Comparison of ENCODE assay signal across 16 cellular contexts in genomic region chr20:44356353-44356723, GRCh38. TPM values are rescaled to one million over a fixed set of nuclear protein-coding genes. Genes with fewer than 3 reads are reported as not detected.
DNase-seq lines count a peak whose midpoint lies in the region; ATAC-seq, FAIRE-seq and TF ChIP-seq lines count a peak whose summit lies in the region.
"Had no signal": no experiment of that assay in that cellular context is flagged by ENCODE, and none has a peak within 500 bp of the region (broad histone marks: within the 10 kb centered on the region; RNA-seq: fewer than 3 reads in every experiment).

No MANE protein-coding gene starts in this region.

- FAIRE-seq in A549 (lab: Jason Lieb, UNC) (no peak), HepG2 (lab: Jason Lieb, UNC) (no peak)
- FAIRE-seq: H1 had no signal

- H3K27ac ChIP-seq in A549: peak overlapping the region; percentile 83 to 89
- peak overlapping the region in 3 of 4 donors; percentile 84 to 92 (median 85) for H3K27ac ChIP-seq in Peyer's patch
- H3K27ac ChIP-seq in HepG2 (ENCODE audit: extremely low read length, insufficient read depth, low read length): peak overlapping the region; percentile 73
- no peak overlapping the region for H3K27ac ChIP-seq in neuronal stem cell (replicated peaks; ENCODE audit: low read length)
- H3K27ac ChIP-seq: C4-2B, KMS-11 had no signal

- no peak overlapping the region for H2AK5ac ChIP-seq in neuronal stem cell (ENCODE audit: low read depth, low read length)

- H2AFZ ChIP-seq in HepG2 (ENCODE audit: low read length) (no peak overlapping the region), neuronal stem cell (ENCODE audit: low read length) (peak overlapping the region; percentile 48)

- no peak overlapping the region for H3K27ac Mint-ChIP-seq in activated CD4-positive, alpha-beta T cell treated with anti-CD3 and anti-CD28 coated beads, Interleukin-2, amount 10 ng/mL, durations not matched to agents 7 days and 5 days

- H2BK15ac ChIP-seq in neuronal stem cell (ENCODE audit: low read length): no peak overlapping the region

- H3K36me3 ChIP-seq in Peyer's patch (no peaks in the 10 kb centered on the region), HepG2 (replicated peaks in 1 of 2; ENCODE audit: control insufficient read depth in 1 of 2, insufficient read depth in 2 of 2, low read length in 2 of 2) (peaks cover 2 to 5% of the 10 kb centered on the region in 2 experiments; a peak in 4 of 5 replicates), neuronal stem cell (replicated peaks in 1 of 2; ENCODE audit: control insufficient read depth in 2 of 2, insufficient read depth in 2 of 2, low read length in 2 of 2) (no peaks in the 10 kb centered on the region)

- BruUV-seq in HepG2 (replicated peaks; lab: Mats Ljungman, UMichigan): TSS peak; percentile 41

- peaks cover 28% of the 10 kb centered on the region for H3K4me1 ChIP-seq in A549
- peaks cover 0 to 17% (median 1%) of the 10 kb centered on the region in 4 donors for H3K4me1 ChIP-seq in Peyer's patch
- H3K4me1 ChIP-seq in HepG2 (ENCODE audit: insufficient read depth, low read length): peaks cover 70% of the 10 kb centered on the region
- H3K4me1 ChIP-seq in neuronal stem cell (ENCODE audit: control insufficient read depth in 2 of 2, insufficient read depth in 1 of 2, low read depth in 1 of 2, low read length in 2 of 2): peaks cover 2 to 13% of the 10 kb centered on the region in 2 donors

- 56% methylated on average over 14 of the region's 14 CpGs for WGBS in A549 (ENCODE audit: missing lambda C conversion rate)
- 8% methylated on average over 14 of the region's 14 CpGs for WGBS in HepG2 (ENCODE audit: low lambda C conversion rate)
- no CpG with 5 or more reads among the region's 14 CpGs for WGBS in neuronal stem cell (ENCODE audit: extremely low coverage in 2 of 2, insufficient read length in 2 of 2, insufficient replicate concordance in 1 of 2), 2 donors

- H3K27me3 ChIP-seq in Peyer's patch (no peaks in the 10 kb centered on the region), HepG2 (ENCODE audit: control insufficient read depth in 1 of 2, insufficient read depth in 2 of 2, low read length in 2 of 2) (no peaks in the 10 kb centered on the region; a peak in 1 of 5 replicates), neuronal stem cell (ENCODE audit: control insufficient read depth in 3 of 3, insufficient read depth in 3 of 3, low read depth in 1 of 3, low read length in 3 of 3) (peaks cover 0 to 23% (median 0%) of the 10 kb centered on the region in 3 experiments)

- H4K91ac ChIP-seq in neuronal stem cell (ENCODE audit: low read depth, low read length, poor library complexity): no peak overlapping the region

- H3K4ac ChIP-seq in neuronal stem cell (ENCODE audit: low read length): no peak overlapping the region

- POLR2A ChIA-PET in A549 (lab: Yijun Ruan, JAX): interaction anchor here (0.9 kb wide), 1 partner anchor 45 kb away, joined by 4 read pairs; the partner anchor contains the start of gene FITM2
- POLR2A ChIA-PET in HepG2 (lab: Yijun Ruan, JAX): interaction anchor here (0.8 to 4.1 kb wide), 15 partner anchors 9 to 139 kb away, joined by 3 to 38 read pairs (median 5); partner anchors contain the start of genes FITM2 and TTPAL
- POLR2A ChIA-PET in activated CD4-positive, alpha-beta T cell treated with anti-CD3 and anti-CD28 coated beads, Interleukin-2, amount 10 ng/mL, durations not matched to agents 7 days and 5 days (lab: Charles Lee): no interaction called here

- ATAC-seq in A549 (no peak), HepG2 (no peak), GM21723 (IDR thresholded peaks at IDR 0.05; ENCODE audit: unreplicated experiment) (no peak)

- H3K4me3 ChIP-seq in A549 (peak overlapping the region; percentile 65), Peyer's patch (peak overlapping the region in 3 of 4 donors; percentile 37 to 65 (median 53)), HepG2 (replicated peaks in 1 of 3; ENCODE audit: insufficient read depth in 1 of 3, low read depth in 2 of 3, low read length in 3 of 3) (peak overlapping the region; percentile 69 to 95 (median 92)), neuronal stem cell (ENCODE audit: low read length in 2 of 2) (no peak overlapping the region)

- no peak overlapping the region for H2BK5ac ChIP-seq in neuronal stem cell (ENCODE audit: low read length)

- DNase-seq in A549 (ENCODE audit: low read depth in 1 of 2, low spot score in 1 of 2) (no peak), Peyer's patch (no peak), HepG2 (ENCODE audit: low spot score) (no peak), neuronal stem cell (ENCODE audit: low spot score) (no peak), NCI-H345 (lab: John Stamatoyannopoulos, UW) (no peak)
- no peak for DNase-seq in activated CD4-positive, alpha-beta T cell treated with anti-CD3 and anti-CD28 coated beads, Interleukin-2, amount 50 U/mL, for 4 hours
- DNase-seq in activated CD4-positive, alpha-beta T cell treated with anti-CD3 and anti-CD28 coated beads, Interleukin-2, amount 10 ng/mL, durations not matched to agents 7 days and 5 days: no peak
- DNase-seq: NCI-H1092, NCI-H1694, NCI-H2107 had no signal

- H4K8ac ChIP-seq in neuronal stem cell (ENCODE audit: low read depth, low read length): no peak overlapping the region

- H3K9ac ChIP-seq in HepG2 (ENCODE audit: insufficient read depth, low read depth, low read length) (peak overlapping the region; percentile 85), neuronal stem cell (ENCODE audit: low read depth, low read length, poor library complexity) (no peak overlapping the region)
- H3K9ac ChIP-seq: KMS-11 had no signal

- no peaks in the 10 kb centered on the region for H4K20me1 ChIP-seq in HepG2 (ENCODE audit: insufficient read depth, low read length)

- TF ChIP-seq CTCF in A549 (IDR thresholded peaks at IDR 0.05) (no peak), Peyer's patch (IDR thresholded peaks at IDR 0.05) (no peak), HepG2 (CRISPR knock-in tag; IDR thresholded peaks at IDR 0.05) (no peak)

- peaks cover 56% of the 10 kb centered on the region for H3K79me2 ChIP-seq in HepG2 (ENCODE audit: insufficient read depth, low read length)

- in situ Hi-C loops in HepG2 (cut with HindIII; ENCODE audit: extremely low pct_ligation_motif_present, low pct_unique_long_range_greater_than_20kb): no loop called here

- H3K4me2 ChIP-seq in A549: peak overlapping the region; percentile 92
- peak overlapping the region; percentile 87 for H3K4me2 ChIP-seq in HepG2 (ENCODE audit: low read depth, low read length)
- H3K4me2 ChIP-seq in neuronal stem cell (ENCODE audit: insufficient read depth, low read length, poor library complexity, severe bottlenecking): no peak overlapping the region
- H3K4me2 ChIP-seq: KMS-11 had no signal

- TF ChIP-seq POLR2A in A549 (IDR thresholded peaks at IDR 0.05; ENCODE audit: low read length) (no peak), Peyer's patch (IDR thresholded peaks at IDR 0.05) (no peak), HepG2 (IDR thresholded peaks at IDR 0.05; ENCODE audit: insufficient read depth in 1 of 2, low read depth in 2 of 2, low read length in 2 of 2) (no peak)

- intact Hi-C loops in HepG2 (cut with micrococcal nuclease; ENCODE audit: unreplicated experiment): loop anchor here (5.0 kb wide), 2 partner anchors 36 to 44 kb away; partner anchors contain the start of gene FITM2

- peaks cover 6% of the 10 kb centered on the region for H3K27me3 Mint-ChIP-seq in activated CD4-positive, alpha-beta T cell treated with anti-CD3 and anti-CD28 coated beads, Interleukin-2, amount 10 ng/mL, durations not matched to agents 7 days and 5 days

- no peaks in the 10 kb centered on the region for H3K36me3 Mint-ChIP-seq in activated CD4-positive, alpha-beta T cell treated with anti-CD3 and anti-CD28 coated beads, Interleukin-2, amount 10 ng/mL, durations not matched to agents 7 days and 5 days (ENCODE audit: low read depth)

- H3K79me1 ChIP-seq in neuronal stem cell (ENCODE audit: low read depth, low read length): no peaks in the 10 kb centered on the region

- H3K23ac ChIP-seq in neuronal stem cell (ENCODE audit: low read depth, low read length, poor library complexity): peak overlapping the region; percentile 46

- no peaks in the 10 kb centered on the region for H3K9me3 Mint-ChIP-seq in activated CD4-positive, alpha-beta T cell treated with anti-CD3 and anti-CD28 coated beads, Interleukin-2, amount 10 ng/mL, durations not matched to agents 7 days and 5 days

- TF ChIP-seq EP300 in A549 (IDR thresholded peaks at IDR 0.05): no peak
- TF ChIP-seq EP300 in HepG2 (IDR thresholded peaks at IDR 0.05; ENCODE audit: low read depth in 2 of 2, low read length in 2 of 2): no peak
- TF ChIP-seq EP300 in HepG2 (CRISPR knock-in tag; IDR thresholded peaks at IDR 0.05; ENCODE audit: borderline replicate concordance): no peak

- H3K4me1 Mint-ChIP-seq in activated CD4-positive, alpha-beta T cell treated with anti-CD3 and anti-CD28 coated beads, Interleukin-2, amount 10 ng/mL, durations not matched to agents 7 days and 5 days: no peaks in the 10 kb centered on the region

- H3K9me3 ChIP-seq in A549 (no peaks in the 10 kb centered on the region), Peyer's patch (no peaks in the 10 kb centered on the region), HepG2 (ENCODE audit: low read length) (no peaks in the 10 kb centered on the region), neuronal stem cell (replicated peaks in 1 of 2; ENCODE audit: control insufficient read depth in 2 of 2, insufficient read depth in 1 of 2, low read depth in 1 of 2, low read length in 2 of 2) (no peaks in the 10 kb centered on the region)

- H3K18ac ChIP-seq in neuronal stem cell (ENCODE audit: low read length): peak overlapping the region; percentile 73

- H2BK120ac ChIP-seq in neuronal stem cell (ENCODE audit: low read depth, low read length): no peak overlapping the region

- TF ChIP-seq RAD21 in A549 (conservative IDR thresholded peaks at IDR 0.05 in 1 of 2, IDR thresholded peaks at IDR 0.05 in 1 of 2) (no peak), HepG2 (CRISPR knock-in tag; IDR thresholded peaks at IDR 0.05) (no peak)

- H2BK12ac ChIP-seq in neuronal stem cell (ENCODE audit: low read length): no peak overlapping the region

- H3K4me3 Mint-ChIP-seq in activated CD4-positive, alpha-beta T cell treated with anti-CD3 and anti-CD28 coated beads, Interleukin-2, amount 10 ng/mL, durations not matched to agents 7 days and 5 days: no peak overlapping the region

- CTCF ChIA-PET in A549 (lab: Yijun Ruan, JAX): interaction anchor here (0.9 to 1.5 kb wide), 6 partner anchors 11 to 139 kb away, joined by 3 to 6 read pairs (median 5); partner anchors contain the start of gene FITM2
- CTCF ChIA-PET in HepG2 (lab: Yijun Ruan, JAX; ENCODE audit: low intra/inter-chr PET ratio, low total read pairs): no interaction called here
- CTCF ChIA-PET in activated CD4-positive, alpha-beta T cell treated with anti-CD3 and anti-CD28 coated beads, Interleukin-2, amount 10 ng/mL, durations not matched to agents 7 days and 5 days (lab: Charles Lee): no interaction called here

- no peak overlapping the region for H3K14ac ChIP-seq in neuronal stem cell (ENCODE audit: low read length)

RNA-seq across cellular contexts. Expression of gene HNF4A, which starts 0.8 kb away (rescaled TPM):
- polyA plus RNA-seq in A549 (2011; rRNA removed): 20.0 and 23.0 TPM in 2 replicates
- 16.7 and 23.8 TPM in 2 replicates for polyA plus RNA-seq in A549 (2012; cell fraction: cytosol; rRNA removed)
- 26.9 and 33.9 TPM in 2 replicates for polyA plus RNA-seq in A549 (2012; cell fraction: nucleus; rRNA removed)
- polyA plus RNA-seq in A549 (2017; fragmentation: RNase III; extraction: RNeasy Plus Mini Kit Qiagen cat#74134 plus additional on column Dnase treatment): 17.5 to 26.2 TPM (median 25.9 TPM) in 3 replicates
- 43.7 and 58.8 TPM in 2 replicates for polyA minus RNA-seq in A549 (2011; rRNA and poly(A)+ RNA removed)
- total RNA-seq in Peyer's patch: 100 to 1,000 TPM in 3 of 4 donors, 10 to 100 TPM in 1; 76.7 to 346 (median 308) TPM
- 169 and 190 TPM in 2 replicates for total RNA-seq in HepG2 (2016; rRNA removed; fragmentation: Illumina TruSeq; extraction: Trizol)
- 29.0 and 32.3 TPM in 2 replicates for total RNA-seq in HepG2 (2016; cell fraction: cytosol; rRNA removed; fragmentation: Illumina TruSeq; extraction: Trizol; ENCODE audit: low read depth)
- 151 and 173 TPM in 2 replicates for total RNA-seq in HepG2 (2016; cell fraction: insoluble cytoplasmic fraction; rRNA removed; fragmentation: Illumina TruSeq; extraction: Trizol)
- total RNA-seq in HepG2 (2016; cell fraction: membrane; rRNA removed; fragmentation: Illumina TruSeq; extraction: Trizol): 112 and 124 TPM in 2 replicates
- total RNA-seq in HepG2 (2016; cell fraction: nucleus; rRNA removed; fragmentation: Illumina TruSeq; extraction: Trizol): 102 and 116 TPM in 2 replicates
- 80.9 and 112 TPM in 2 replicates for polyA plus RNA-seq in HepG2 (2011; rRNA removed)
- 42.6 and 51.4 TPM in 2 replicates for polyA plus RNA-seq in HepG2 (2011; cell fraction: cytosol; rRNA removed)
- polyA plus RNA-seq in HepG2 (2011; cell fraction: nucleus; rRNA removed): 155 and 166 TPM in 2 replicates
- polyA plus RNA-seq in HepG2 (2012): 118 and 127 TPM in 2 replicates
- polyA plus RNA-seq in HepG2 (2016; cell fraction: cytosol; fragmentation: Illumina TruSeq; extraction: Trizol; ENCODE audit: low read depth): 15.4 and 16.4 TPM in 2 replicates
- polyA plus RNA-seq in HepG2 (2016; cell fraction: insoluble cytoplasmic fraction; fragmentation: Illumina TruSeq; extraction: Trizol; ENCODE audit: low read depth): 119 and 153 TPM in 2 replicates
- 46.6 and 47.5 TPM in 2 replicates for polyA plus RNA-seq in HepG2 (2016; cell fraction: membrane; fragmentation: Illumina TruSeq; extraction: Trizol; ENCODE audit: low read depth)
- 182 and 192 TPM in 2 replicates for polyA plus RNA-seq in HepG2 (2016; cell fraction: nucleus; fragmentation: Illumina TruSeq; extraction: Trizol; ENCODE audit: insufficient read depth, low read depth)
- polyA minus RNA-seq in HepG2 (2011; rRNA and poly(A)+ RNA removed; ENCODE audit: low replicate concordance): 4.8 and 366 TPM in 2 replicates
- polyA minus RNA-seq in HepG2 (2011; cell fraction: cytosol; rRNA and poly(A)+ RNA removed): 84.1 and 95.5 TPM in 2 replicates
- 74.7 and 93.0 TPM in 2 replicates for polyA minus RNA-seq in HepG2 (2011; cell fraction: nucleus; rRNA and poly(A)+ RNA removed)
- polyA plus RNA-seq in neuronal stem cell (2013, experiment 1 of 2): 0.04 TPM
- polyA plus RNA-seq in neuronal stem cell (2013, experiment 2 of 2): 0.03 TPM
- not detected for total RNA-seq in activated CD4-positive, alpha-beta T cell treated with anti-CD3 and anti-CD28 coated beads, Interleukin-2, amount 10 ng/mL, durations not matched to agents 7 days and 5 days
- total RNA-seq: A172, H1, MCF 10A had no signal

RNA-seq across cellular contexts. Expression of gene R3HDML, which starts 19.5 kb away (rescaled TPM):
- polyA plus RNA-seq in A549 (2011; rRNA removed): 1.2 and 1.3 TPM in 2 replicates
- 0.30 and 0.53 TPM in 2 replicates for polyA plus RNA-seq in A549 (2012; cell fraction: cytosol; rRNA removed)
- 0.20 and 0.30 TPM in 2 replicates for polyA plus RNA-seq in A549 (2012; cell fraction: nucleus; rRNA removed)
- 0.37 to 1.0 TPM (median 0.96 TPM) in 3 replicates for polyA plus RNA-seq in A549 (2017; fragmentation: RNase III; extraction: RNeasy Plus Mini Kit Qiagen cat#74134 plus additional on column Dnase treatment)
- polyA minus RNA-seq in A549 (2011; rRNA and poly(A)+ RNA removed): 1.5 and 2.1 TPM in 2 replicates
- not detected for total RNA-seq in Peyer's patch
- total RNA-seq in HepG2 (2016; rRNA removed; fragmentation: Illumina TruSeq; extraction: Trizol): not detected in 2 replicates
- total RNA-seq in HepG2 (2016; cell fraction: cytosol; rRNA removed; fragmentation: Illumina TruSeq; extraction: Trizol; ENCODE audit: low read depth): not detected in 2 replicates
- not detected in 2 replicates for total RNA-seq in HepG2 (2016; cell fraction: insoluble cytoplasmic fraction; rRNA removed; fragmentation: Illumina TruSeq; extraction: Trizol)
- total RNA-seq in HepG2 (2016; cell fraction: membrane; rRNA removed; fragmentation: Illumina TruSeq; extraction: Trizol): not detected in 2 replicates
- total RNA-seq in HepG2 (2016; cell fraction: nucleus; rRNA removed; fragmentation: Illumina TruSeq; extraction: Trizol): not detected in 2 replicates
- not detected in 2 replicates for polyA plus RNA-seq in HepG2 (2011; rRNA removed)
- not detected in 2 replicates for polyA plus RNA-seq in HepG2 (2011; cell fraction: cytosol; rRNA removed)
- not detected in 2 replicates for polyA plus RNA-seq in HepG2 (2011; cell fraction: nucleus; rRNA removed)
- not detected in 2 replicates for polyA plus RNA-seq in HepG2 (2012)
- not detected in 2 replicates for polyA plus RNA-seq in HepG2 (2016; cell fraction: cytosol; fragmentation: Illumina TruSeq; extraction: Trizol; ENCODE audit: low read depth)
- polyA plus RNA-seq in HepG2 (2016; cell fraction: insoluble cytoplasmic fraction; fragmentation: Illumina TruSeq; extraction: Trizol; ENCODE audit: low read depth): not detected in 2 replicates
- not detected in 2 replicates for polyA plus RNA-seq in HepG2 (2016; cell fraction: membrane; fragmentation: Illumina TruSeq; extraction: Trizol; ENCODE audit: low read depth)
- not detected in 2 replicates for polyA plus RNA-seq in HepG2 (2016; cell fraction: nucleus; fragmentation: Illumina TruSeq; extraction: Trizol; ENCODE audit: insufficient read depth, low read depth)
- not detected in 2 replicates for polyA minus RNA-seq in HepG2 (2011; rRNA and poly(A)+ RNA removed; ENCODE audit: low replicate concordance)
- not detected in 2 replicates for polyA minus RNA-seq in HepG2 (2011; cell fraction: cytosol; rRNA and poly(A)+ RNA removed)
- polyA minus RNA-seq in HepG2 (2011; cell fraction: nucleus; rRNA and poly(A)+ RNA removed): not detected in 2 replicates
- 0.03 TPM for polyA plus RNA-seq in neuronal stem cell (2013, experiment 1 of 2)
- 0.03 TPM for polyA plus RNA-seq in neuronal stem cell (2013, experiment 2 of 2)
- total RNA-seq in activated CD4-positive, alpha-beta T cell treated with anti-CD3 and anti-CD28 coated beads, Interleukin-2, amount 10 ng/mL, durations not matched to agents 7 days and 5 days: not detected
- total RNA-seq: A172, H1, MCF 10A had no signal
- polyA plus RNA-seq: H1 had no signal

RNA-seq across cellular contexts. Expression of gene FITM2, which starts 45.3 kb away (rescaled TPM):
- polyA plus RNA-seq in A549 (2011; rRNA removed): 13.1 and 15.2 TPM in 2 replicates
- 3.8 and 4.8 TPM in 2 replicates for polyA plus RNA-seq in A549 (2012; cell fraction: cytosol; rRNA removed)
- 5.3 and 6.6 TPM in 2 replicates for polyA plus RNA-seq in A549 (2012; cell fraction: nucleus; rRNA removed)
- polyA plus RNA-seq in A549 (2017; fragmentation: RNase III; extraction: RNeasy Plus Mini Kit Qiagen cat#74134 plus additional on column Dnase treatment): 12.1 to 16.0 TPM (median 15.4 TPM) in 3 replicates
- polyA minus RNA-seq in A549 (2011; rRNA and poly(A)+ RNA removed): 12.9 and 15.4 TPM in 2 replicates
- total RNA-seq in Peyer's patch: 10 to 100 TPM in 3 of 4 donors, 1 to 10 TPM in 1; 8.7 to 11.7 (median 10.8) TPM
- total RNA-seq in HepG2 (2016; rRNA removed; fragmentation: Illumina TruSeq; extraction: Trizol): 13.6 and 24.5 TPM in 2 replicates
- 2.8 and 2.9 TPM in 2 replicates for total RNA-seq in HepG2 (2016; cell fraction: cytosol; rRNA removed; fragmentation: Illumina TruSeq; extraction: Trizol; ENCODE audit: low read depth)
- 13.1 and 24.2 TPM in 2 replicates for total RNA-seq in HepG2 (2016; cell fraction: insoluble cytoplasmic fraction; rRNA removed; fragmentation: Illumina TruSeq; extraction: Trizol)
- total RNA-seq in HepG2 (2016; cell fraction: membrane; rRNA removed; fragmentation: Illumina TruSeq; extraction: Trizol): 8.8 and 10.2 TPM in 2 replicates
- 20.0 and 25.7 TPM in 2 replicates for total RNA-seq in HepG2 (2016; cell fraction: nucleus; rRNA removed; fragmentation: Illumina TruSeq; extraction: Trizol)
- polyA plus RNA-seq in HepG2 (2011; rRNA removed): 9.6 and 10.4 TPM in 2 replicates
- polyA plus RNA-seq in HepG2 (2011; cell fraction: cytosol; rRNA removed): 7.7 and 12.9 TPM in 2 replicates
- polyA plus RNA-seq in HepG2 (2011; cell fraction: nucleus; rRNA removed): 10.1 and 10.7 TPM in 2 replicates
- 18.0 and 19.6 TPM in 2 replicates for polyA plus RNA-seq in HepG2 (2012)
- polyA plus RNA-seq in HepG2 (2016; cell fraction: cytosol; fragmentation: Illumina TruSeq; extraction: Trizol; ENCODE audit: low read depth): 2.4 TPM in 2 replicates
- 10.6 and 10.9 TPM in 2 replicates for polyA plus RNA-seq in HepG2 (2016; cell fraction: insoluble cytoplasmic fraction; fragmentation: Illumina TruSeq; extraction: Trizol; ENCODE audit: low read depth)
- 4.4 and 4.9 TPM in 2 replicates for polyA plus RNA-seq in HepG2 (2016; cell fraction: membrane; fragmentation: Illumina TruSeq; extraction: Trizol; ENCODE audit: low read depth)
- 33.0 and 34.7 TPM in 2 replicates for polyA plus RNA-seq in HepG2 (2016; cell fraction: nucleus; fragmentation: Illumina TruSeq; extraction: Trizol; ENCODE audit: insufficient read depth, low read depth)
- polyA minus RNA-seq in HepG2 (2011; rRNA and poly(A)+ RNA removed; ENCODE audit: low replicate concordance): 11.7 and 21.7 TPM in 2 replicates
- polyA minus RNA-seq in HepG2 (2011; cell fraction: cytosol; rRNA and poly(A)+ RNA removed): 10.1 and 13.8 TPM in 2 replicates
- polyA minus RNA-seq in HepG2 (2011; cell fraction: nucleus; rRNA and poly(A)+ RNA removed): 6.7 and 9.0 TPM in 2 replicates
- polyA plus RNA-seq in neuronal stem cell (2013, experiment 1 of 2): 2.5 TPM
- polyA plus RNA-seq in neuronal stem cell (2013, experiment 2 of 2): 2.5 TPM
- total RNA-seq in activated CD4-positive, alpha-beta T cell treated with anti-CD3 and anti-CD28 coated beads, Interleukin-2, amount 10 ng/mL, durations not matched to agents 7 days and 5 days: 1 to 10 TPM; 4.8 to 4.9 TPM

Comparison
In these comparisons a context has a peak if more than half of its experiments do, and no peak if none do; other contexts are left out.
1. H3K4me3 ChIP-seq: peak in A549 (single experiment), Peyer's patch (3 of 4) and HepG2 (3 of 3); none in neuronal stem cell (0 of 2).
2. RNA of gene HNF4A, which starts 0.8 kb away (total RNA-seq): 76.7 to 346 TPM in Peyer's patch and 29.0 to 190 TPM in HepG2; not detected in activated CD4-positive, alpha-beta T cell treated with anti-CD3 and anti-CD28 coated beads, Interleukin-2, amount 10 ng/mL, durations not matched to agents 7 days and 5 days; every median in the first group is over 10 times any median in the second.
3. Of the 38 proteins assayed by ChIP-seq in both HepG2 and A549: peak only in HepG2: HDAC2; only in A549: none; in both: none; in neither: 36; mixed calls (peak in some experiments, not most) for 1.